In the genomic region with DNA sequence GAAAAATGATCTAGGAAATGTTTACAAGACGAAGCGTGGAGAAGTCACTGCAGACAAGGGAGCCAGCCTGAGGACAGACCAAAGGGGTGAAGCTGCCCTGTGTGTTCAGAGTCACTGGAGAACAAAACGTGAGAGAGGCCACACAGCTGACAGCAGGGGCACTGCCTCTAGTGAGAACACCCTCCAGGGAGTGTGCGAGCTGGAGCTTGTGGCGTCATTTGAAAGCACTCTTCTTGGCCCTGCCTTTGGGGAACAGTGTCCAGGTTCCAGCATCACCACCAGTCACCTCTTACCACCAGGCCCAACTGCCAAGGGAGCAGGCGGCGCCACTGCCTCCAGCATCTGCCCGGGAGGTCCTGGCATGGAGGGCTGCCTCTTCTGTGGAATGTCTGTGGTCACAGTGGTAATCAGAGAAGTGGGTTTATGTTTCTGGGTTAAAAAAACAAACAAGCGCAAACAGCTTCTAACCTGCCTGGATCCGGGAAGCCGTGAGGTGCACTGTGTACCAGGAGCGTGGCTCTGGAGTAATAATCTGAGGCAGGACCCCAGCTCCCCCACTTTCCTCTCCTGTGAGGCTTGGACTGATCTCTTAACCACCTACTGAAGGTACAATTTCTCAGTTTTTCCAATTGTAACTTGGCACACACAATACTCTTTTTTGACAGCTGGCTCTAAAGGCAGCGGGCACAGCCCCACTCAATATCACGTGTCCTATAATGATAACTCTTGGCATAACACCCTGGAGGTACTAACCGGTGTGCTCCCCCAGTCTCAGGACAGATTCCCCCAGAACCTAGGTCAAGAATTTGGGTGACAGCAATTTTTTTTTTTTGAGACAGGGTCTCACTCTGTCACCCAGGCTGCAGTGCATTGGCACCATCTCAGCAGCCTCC, we compare ENCODE assay signal across 14 cellular contexts. TPM values are rescaled to one million over a fixed set of nuclear protein-coding genes. Genes with fewer than 3 reads are reported as not detected.
A peak's percentile ranks its signal among the peaks of the same experiment; 100 is the strongest.
DNase-seq lines count a peak whose midpoint lies in the region; ATAC-seq, FAIRE-seq and TF ChIP-seq lines count a peak whose summit lies in the region.
"Had no signal": no experiment of that assay in that cellular context is flagged by ENCODE, and none has a peak within 500 bp of the region (broad histone marks: within the 10 kb centered on the region; RNA-seq: fewer than 3 reads in every experiment).

No MANE protein-coding gene starts in this region.

- TF ChIP-seq POLR2A in HepG2 (IDR thresholded peaks at IDR 0.05; ENCODE audit: insufficient read depth in 1 of 2, low read depth in 2 of 2, low read length in 2 of 2) (no peak), spleen (IDR thresholded peaks at IDR 0.05) (no peak)

- H3K27ac Mint-ChIP-seq in effector memory CD8-positive, alpha-beta T cell = no peak overlapping the region

- no peak for FAIRE-seq in HepG2 (lab: Jason Lieb, UNC)

- H3K4me3 Mint-ChIP-seq in effector memory CD8-positive, alpha-beta T cell = no peak overlapping the region

- CTCF ChIA-PET in AG04450 (lab: Charles Lee) = interaction anchor here (0.6 to 1.2 kb wide), 2 partner anchors 32 to 37 kb away, joined by 3 to 5 read pairs; no protein-coding TSS in a partner anchor
- CTCF ChIA-PET in HepG2 (lab: Yijun Ruan, JAX; ENCODE audit: low intra/inter-chr PET ratio, low total read pairs) = no interaction called here

- no TSS peak for BruUV-seq in HepG2 (replicated peaks; lab: Mats Ljungman, UMichigan)

- no peak for TF ChIP-seq RAD21 in HepG2 (CRISPR knock-in tag; IDR thresholded peaks at IDR 0.05)

- H4K20me1 ChIP-seq in HepG2 (ENCODE audit: insufficient read depth, low read length) = no peaks in the 10 kb centered on the region

- TF ChIP-seq CTCF in AG04450 (IDR thresholded peaks at IDR 0.05; ENCODE audit: low read depth, low read length) = no peak
- no peak for TF ChIP-seq CTCF in brain microvascular endothelial cell (IDR thresholded peaks at IDR 0.05; ENCODE audit: low read depth, low read length, missing control alignments)
- no peak for TF ChIP-seq CTCF in HepG2 (CRISPR knock-in tag; IDR thresholded peaks at IDR 0.05)
- no peak for TF ChIP-seq CTCF in spleen (IDR thresholded peaks at IDR 0.05 in 8 of 11, conservative IDR thresholded peaks at IDR 0.05 in 3 of 11)
- TF ChIP-seq CTCF in WERI-Rb-1 (IDR thresholded peaks at IDR 0.05; ENCODE audit: low read depth, low read length) = no peak

- H3K9me3 ChIP-seq in AG04450 (ENCODE audit: control insufficient read depth, insufficient read depth, low read length) = no peaks in the 10 kb centered on the region
- no peaks in the 10 kb centered on the region for H3K9me3 ChIP-seq in HepG2 (ENCODE audit: low read length)
- H3K9me3 ChIP-seq in spleen = no peaks in the 10 kb centered on the region
- H3K9me3 ChIP-seq in WERI-Rb-1 (ENCODE audit: severe bottlenecking) = no peaks in the 10 kb centered on the region

- H3K36me3 Mint-ChIP-seq in effector memory CD8-positive, alpha-beta T cell (ENCODE audit: insufficient read depth) = peaks cover 3% of the 10 kb centered on the region

- H3K4me1 ChIP-seq in HepG2 (ENCODE audit: insufficient read depth, low read length) (peaks cover 8% of the 10 kb centered on the region), spleen (no peaks in the 10 kb centered on the region)

- no peaks in the 10 kb centered on the region for H3K9me3 Mint-ChIP-seq in effector memory CD8-positive, alpha-beta T cell

- peaks cover 31 to 60% of the 10 kb centered on the region in 2 donors for H3K27me3 Mint-ChIP-seq in effector memory CD8-positive, alpha-beta T cell

- H3K4me2 ChIP-seq in HepG2 (ENCODE audit: low read depth, low read length) = no peak overlapping the region

- no peak overlapping the region for H3K9ac ChIP-seq in HepG2 (ENCODE audit: insufficient read depth, low read depth, low read length)

- intact Hi-C loops in HepG2 (cut with micrococcal nuclease; ENCODE audit: unreplicated experiment) = no loop called here
- intact Hi-C loops in spleen (cut with DNase I; ENCODE audit: low total_unique reads) = no loop called here

- in situ Hi-C loops in brain microvascular endothelial cell (cut with HindIII; ENCODE audit: low pct_ligation_motif_present, low sequenced_read_pairs) (no loop called here), HepG2 (cut with HindIII; ENCODE audit: extremely low pct_ligation_motif_present, low pct_unique_long_range_greater_than_20kb) (no loop called here)

- DNase-seq in AG04450 (ENCODE audit: low read depth, low spot score) (no peak), NCI-H2029 (lab: John Stamatoyannopoulos, UW) (peak; percentile 81), brain microvascular endothelial cell (peak; percentile 31), HepG2 (ENCODE audit: low spot score) (no peak), spleen (no peak), WERI-Rb-1 (no peak)
- no peak for DNase-seq in effector memory CD8-positive, alpha-beta T cell
- DNase-seq: activated CD8-positive, alpha-beta memory T cell treated with anti-CD3 and anti-CD28 coated beads for 24 hours; AML-193; anterior cingulate cortex; midbrain; NCI-H2227 treated with DMSO at 0.1 percent for 48 hours had no signal

- no peaks in the 10 kb centered on the region for H3K4me1 Mint-ChIP-seq in effector memory CD8-positive, alpha-beta T cell (ENCODE audit: low read depth in 2 of 2)

- H3K36me3 ChIP-seq in brain microvascular endothelial cell (replicated peaks) (no peaks in the 10 kb centered on the region), HepG2 (replicated peaks in 1 of 2; ENCODE audit: control insufficient read depth in 1 of 2, insufficient read depth in 2 of 2, low read length in 2 of 2) (no peaks in the 10 kb centered on the region), spleen (no peaks in the 10 kb centered on the region), WERI-Rb-1 (no peaks in the 10 kb centered on the region)

- no peaks in the 10 kb centered on the region for H3K27me3 ChIP-seq in AG04450 (ENCODE audit: control insufficient read depth, insufficient read depth, low read length)
- no peaks in the 10 kb centered on the region for H3K27me3 ChIP-seq in brain microvascular endothelial cell (replicated peaks)
- H3K27me3 ChIP-seq in HepG2 (ENCODE audit: control insufficient read depth in 1 of 2, insufficient read depth in 2 of 2, low read length in 2 of 2) = peaks cover 0 to 4% of the 10 kb centered on the region in 2 experiments; a peak in 3 of 5 replicates
- no peaks in the 10 kb centered on the region for H3K27me3 ChIP-seq in spleen (replicated peaks in 1 of 7)
- no peaks in the 10 kb centered on the region for H3K27me3 ChIP-seq in WERI-Rb-1 (ENCODE audit: insufficient read depth, low read depth, severe bottlenecking)

- no peak overlapping the region for H2AFZ ChIP-seq in HepG2 (ENCODE audit: low read length)

- POLR2A ChIA-PET in AG04450 (lab: Yijun Ruan, JAX) (interaction anchor here (0.6 to 1.7 kb wide), 4 partner anchors 11 to 174 kb away, joined by 3 to 4 read pairs (median 4); no protein-coding TSS in a partner anchor), HepG2 (lab: Yijun Ruan, JAX) (no interaction called here)

- peak overlapping the region; percentile 25 for H3K27ac ChIP-seq in AG04450 (ENCODE audit: low read depth, low read length)
- H3K27ac ChIP-seq in brain microvascular endothelial cell = no peak overlapping the region
- no peak overlapping the region for H3K27ac ChIP-seq in HepG2 (ENCODE audit: extremely low read length, insufficient read depth, low read length)
- no peak overlapping the region for H3K27ac ChIP-seq in spleen
- H3K27ac ChIP-seq in WERI-Rb-1 = no peak overlapping the region

- ATAC-seq in HepG2 = peak; percentile 41; the same call in 2 of the 3 replicates
- no peak for ATAC-seq in effector memory CD8-positive, alpha-beta T cell (replicated peaks)
- ATAC-seq in GM18502 (IDR thresholded peaks at IDR 0.05; ENCODE audit: poor library complexity, unreplicated experiment) = no peak

- 36% methylated on average over 9 of the region's 15 CpGs for whole genome bisulfite sequencing in HepG2 (ENCODE audit: low lambda C conversion rate)
- WGBS in spleen, 5 donors = 80 to 89% (median 83%) methylated on average over 12 to 15 of the region's 15 CpGs

- H3K79me2 ChIP-seq in HepG2 (ENCODE audit: insufficient read depth, low read length) = no peaks in the 10 kb centered on the region

- H3K4me3 ChIP-seq in AG04450 (ENCODE audit: low read depth, low read length) (no peak overlapping the region), brain microvascular endothelial cell (ENCODE audit: low read depth, low read length) (no peak overlapping the region), HepG2 (replicated peaks in 1 of 3; ENCODE audit: insufficient read depth in 1 of 3, low read depth in 2 of 3, low read length in 3 of 3) (no peak overlapping the region), spleen (no peak overlapping the region), WERI-Rb-1 (ENCODE audit: low read depth, low read length) (no peak overlapping the region)

- no peak for TF ChIP-seq EP300 in HepG2 (IDR thresholded peaks at IDR 0.05; ENCODE audit: low read depth in 2 of 2, low read length in 2 of 2)
- TF ChIP-seq EP300 in HepG2 (CRISPR knock-in tag; IDR thresholded peaks at IDR 0.05; ENCODE audit: borderline replicate concordance) = no peak

RNA-seq across cellular contexts. Expression of gene CDCP1, which starts 32.2 kb away (rescaled TPM):
- 13.6 and 17.8 TPM in 2 replicates for polyA plus RNA-seq in AG04450 (2011; rRNA removed)
- 19.8 and 26.1 TPM in 2 replicates for polyA minus RNA-seq in AG04450 (2011; rRNA and poly(A)+ RNA removed)
- total RNA-seq in HepG2 (2016; rRNA removed; fragmentation: Illumina TruSeq; extraction: Trizol) = 0.14 and 0.18 TPM in 2 replicates
- under 0.01 and 0.20 TPM in 2 replicates for total RNA-seq in HepG2 (2016; cell fraction: cytosol; rRNA removed; fragmentation: Illumina TruSeq; extraction: Trizol; ENCODE audit: low read depth)
- total RNA-seq in HepG2 (2016; cell fraction: insoluble cytoplasmic fraction; rRNA removed; fragmentation: Illumina TruSeq; extraction: Trizol) = 0.10 and 0.35 TPM in 2 replicates
- total RNA-seq in HepG2 (2016; cell fraction: membrane; rRNA removed; fragmentation: Illumina TruSeq; extraction: Trizol) = 0.21 and 0.28 TPM in 2 replicates
- total RNA-seq in HepG2 (2016; cell fraction: nucleus; rRNA removed; fragmentation: Illumina TruSeq; extraction: Trizol) = 0.22 and 0.28 TPM in 2 replicates
- polyA plus RNA-seq in HepG2 (2011; rRNA removed) = 0.11 and 0.16 TPM in 2 replicates
- 0.08 and 0.15 TPM in 2 replicates for polyA plus RNA-seq in HepG2 (2011; cell fraction: cytosol; rRNA removed)
- polyA plus RNA-seq in HepG2 (2011; cell fraction: nucleus; rRNA removed) = 0.03 and 0.08 TPM in 2 replicates
- 0.09 and 0.12 TPM in 2 replicates for polyA plus RNA-seq in HepG2 (2012)
- polyA plus RNA-seq in HepG2 (2016; cell fraction: cytosol; fragmentation: Illumina TruSeq; extraction: Trizol; ENCODE audit: low read depth) = 0.03 and 0.06 TPM in 2 replicates
- 0.08 and 0.19 TPM in 2 replicates for polyA plus RNA-seq in HepG2 (2016; cell fraction: insoluble cytoplasmic fraction; fragmentation: Illumina TruSeq; extraction: Trizol; ENCODE audit: low read depth)
- 0.07 and 0.12 TPM in 2 replicates for polyA plus RNA-seq in HepG2 (2016; cell fraction: membrane; fragmentation: Illumina TruSeq; extraction: Trizol; ENCODE audit: low read depth)
- polyA plus RNA-seq in HepG2 (2016; cell fraction: nucleus; fragmentation: Illumina TruSeq; extraction: Trizol; ENCODE audit: insufficient read depth, low read depth) = 0.34 and 0.37 TPM in 2 replicates
- polyA minus RNA-seq in HepG2 (2011; rRNA and poly(A)+ RNA removed; ENCODE audit: low replicate concordance) = 0.42 and 6.4 TPM in 2 replicates
- 0.10 and 0.18 TPM in 2 replicates for polyA minus RNA-seq in HepG2 (2011; cell fraction: cytosol; rRNA and poly(A)+ RNA removed)
- 0.12 and 0.13 TPM in 2 replicates for polyA minus RNA-seq in HepG2 (2011; cell fraction: nucleus; rRNA and poly(A)+ RNA removed)
- 1 to 10 TPM; 1.0 to 3.6 (median 3.0) TPM for total RNA-seq in spleen
- polyA plus RNA-seq in spleen = under 1 TPM; 0.15 to 0.80 (median 0.18) TPM
- total RNA-seq: SK-MEL-5 had no signal

RNA-seq across cellular contexts. Expression of gene TMEM158, which starts 47.7 kb away (rescaled TPM):
- polyA plus RNA-seq in AG04450 (2011; rRNA removed) = 24.7 and 25.1 TPM in 2 replicates
- polyA minus RNA-seq in AG04450 (2011; rRNA and poly(A)+ RNA removed) = 12.4 and 12.9 TPM in 2 replicates
- total RNA-seq in HepG2 (2016; rRNA removed; fragmentation: Illumina TruSeq; extraction: Trizol) = 0.13 TPM in 1 of 2 replicates, not detected in the other
- 0.18 and 0.20 TPM in 2 replicates for total RNA-seq in HepG2 (2016; cell fraction: cytosol; rRNA removed; fragmentation: Illumina TruSeq; extraction: Trizol; ENCODE audit: low read depth)
- 0.09 TPM in 1 of 2 replicates, not detected in the other for total RNA-seq in HepG2 (2016; cell fraction: insoluble cytoplasmic fraction; rRNA removed; fragmentation: Illumina TruSeq; extraction: Trizol)
- 0.38 and 0.59 TPM in 2 replicates for total RNA-seq in HepG2 (2016; cell fraction: membrane; rRNA removed; fragmentation: Illumina TruSeq; extraction: Trizol)
- total RNA-seq in HepG2 (2016; cell fraction: nucleus; rRNA removed; fragmentation: Illumina TruSeq; extraction: Trizol) = not detected in 2 replicates
- not detected in 2 replicates for polyA plus RNA-seq in HepG2 (2011; rRNA removed)
- polyA plus RNA-seq in HepG2 (2011; cell fraction: cytosol; rRNA removed) = 0.04 TPM in 1 of 2 replicates, not detected in the other
- not detected in 2 replicates for polyA plus RNA-seq in HepG2 (2011; cell fraction: nucleus; rRNA removed)
- not detected in 2 replicates for polyA plus RNA-seq in HepG2 (2012)
- polyA plus RNA-seq in HepG2 (2016; cell fraction: cytosol; fragmentation: Illumina TruSeq; extraction: Trizol; ENCODE audit: low read depth) = 0.44 and 0.54 TPM in 2 replicates
- polyA plus RNA-seq in HepG2 (2016; cell fraction: insoluble cytoplasmic fraction; fragmentation: Illumina TruSeq; extraction: Trizol; ENCODE audit: low read depth) = 0.12 and 0.17 TPM in 2 replicates
- 0.19 and 0.43 TPM in 2 replicates for polyA plus RNA-seq in HepG2 (2016; cell fraction: membrane; fragmentation: Illumina TruSeq; extraction: Trizol; ENCODE audit: low read depth)
- not detected in 2 replicates for polyA plus RNA-seq in HepG2 (2016; cell fraction: nucleus; fragmentation: Illumina TruSeq; extraction: Trizol; ENCODE audit: insufficient read depth, low read depth)
- polyA minus RNA-seq in HepG2 (2011; rRNA and poly(A)+ RNA removed; ENCODE audit: low replicate concordance) = 0.65 TPM in 1 of 2 replicates, not detected in the other
- polyA minus RNA-seq in HepG2 (2011; cell fraction: cytosol; rRNA and poly(A)+ RNA removed) = not detected in 2 replicates
- polyA minus RNA-seq in HepG2 (2011; cell fraction: nucleus; rRNA and poly(A)+ RNA removed) = not detected in 2 replicates
- total RNA-seq in spleen = 1 to 10 TPM in 3 of 7 donors, under 1 TPM in 3, not detected in 1; 0.76 to 1.7 (median 1.0) TPM
- polyA plus RNA-seq in spleen = under 1 TPM; 0.26 to 0.99 (median 0.54) TPM

Comparison
In these comparisons a context has a peak if more than half of its experiments do, and no peak if none do; other contexts are left out.
1. DNase-seq: peak in NCI-H2029 (single experiment) and brain microvascular endothelial cell (single experiment); none in AG04450 (single experiment), HepG2 (single experiment), spleen (single experiment), effector memory CD8-positive, alpha-beta T cell (0 of 3) and WERI-Rb-1 (single experiment).
2. RNA of gene TMEM158, which starts 47.7 kb away (polyA plus RNA-seq): 24.7 to 25.1 TPM in AG04450; 0.26 to 0.99 TPM in spleen and 0.04 to 0.54 TPM in HepG2; every median in the first group is over 10 times any median in the second.